ENCODE assay signal across 1 cellular context in genomic region chr2:96625571-96626552, GRCh38.
TF ChIP-seq lines count a peak whose summit lies in the region.

No MANE protein-coding gene starts in this region.

TF ChIP-seq in SK-N-SH treated with all-trans-retinoic acid at 6 μM for 48 hours, 23 proteins besides CTCF, POLR2A, EP300 and RAD21 (continued from another document):
- no peak for TF ChIP-seq CREB5 (CRISPR knock-in tag; IDR thresholded peaks at IDR 0.05; ENCODE audit: low read depth)
- no peak for TF ChIP-seq CSRNP3 (CRISPR knock-in tag; IDR thresholded peaks at IDR 0.05)
- no peak for TF ChIP-seq BACH2 (CRISPR knock-in tag; IDR thresholded peaks at IDR 0.05; ENCODE audit: borderline replicate concordance)
- no peak for TF ChIP-seq ZC3H10 (CRISPR knock-in tag; IDR thresholded peaks at IDR 0.05)
- TF ChIP-seq CSDC2 (CRISPR knock-in tag; IDR thresholded peaks at IDR 0.05), result no peak
